Comparison of ENCODE assay signal across 9 cellular contexts in genomic region chr15:31434418-31435255, GRCh38.
DNase-seq lines count a peak whose midpoint lies in the region; ATAC-seq and TF ChIP-seq lines count a peak whose summit lies in the region.
"Had no signal": no experiment of that assay in that cellular context is flagged by ENCODE, and none has a peak within 500 bp of the region (broad histone marks: within the 10 kb centered on the region; RNA-seq: fewer than 3 reads in every experiment).

No MANE protein-coding gene starts in this region.

- H3K27ac Mint-ChIP-seq in activated T-helper 2 cell treated with anti-CD3 and anti-CD28 coated beads, Interferon-gamma antibody, Interleukin-2, Interleukin-4, amounts not matched to agents 10 μg/mL and 5 μg/mL and 100 μg/mL, durations not matched to agents 14 hours and 24 hours and 36 hours: peak overlapping the region; percentile 95

- peaks cover 54% of the 10 kb centered on the region for H3K4me1 ChIP-seq in OCI-LY1 (ENCODE audit: insufficient read depth, low read length, severe bottlenecking)
- peaks cover 0 to 45% (median 20%) of the 10 kb centered on the region in 12 donors for H3K4me1 ChIP-seq in heart left ventricle
- H3K4me1 ChIP-seq in PC-9 (replicated peaks; ENCODE audit: insufficient read depth): no peaks in the 10 kb centered on the region

- H3K4me3 ChIP-seq in GM06990 (replicated peaks; ENCODE audit: low read depth, low read length) (peak overlapping the region; percentile 46), OCI-LY1 (ENCODE audit: low read depth, low read length, poor library complexity, severe bottlenecking) (peak overlapping the region; percentile 42), heart left ventricle (peak overlapping the region in 9 of 12 donors; percentile 8 to 54 (median 30)), PC-9 (no peak overlapping the region)
- H3K4me3 ChIP-seq: SK-N-MC had no signal

- no peaks in the 10 kb centered on the region for H3K27me3 Mint-ChIP-seq in activated T-helper 2 cell treated with anti-CD3 and anti-CD28 coated beads, Interferon-gamma antibody, Interleukin-2, Interleukin-4, amounts not matched to agents 10 μg/mL and 5 μg/mL and 100 μg/mL, durations not matched to agents 14 hours and 24 hours and 36 hours (ENCODE audit: low read depth)

- no peaks in the 10 kb centered on the region for H3K27me3 ChIP-seq in GM06990 (replicated peaks; ENCODE audit: control insufficient read depth, insufficient read depth, low read length)
- no peaks in the 10 kb centered on the region for H3K27me3 ChIP-seq in OCI-LY1 (ENCODE audit: insufficient read depth, low read length)
- H3K27me3 ChIP-seq in heart left ventricle: no peaks in the 10 kb centered on the region
- peaks cover 34% of the 10 kb centered on the region for H3K27me3 ChIP-seq in PC-9 (ENCODE audit: insufficient read depth, low read depth)

- intact Hi-C loops in activated T-helper 2 cell treated with anti-CD3 and anti-CD28 coated beads, Interferon-gamma antibody, Interleukin-2, Interleukin-4, amounts not matched to agents 10 μg/mL and 5 μg/mL and 100 μg/mL, durations not matched to agents 14 hours and 24 hours and 36 hours (cut with micrococcal nuclease): loop anchor here (1.0 to 5.0 kb wide), 11 partner anchors 25 to 444 kb away; partner anchors contain the start of genes KLF13 and MTMR10
- intact Hi-C loops in heart left ventricle (cut with DNase I) (loop anchor here (1.0 to 10.0 kb wide), 18 partner anchors 32 to 236 kb away; partner anchors contain the start of gene KLF13 (in 3 of the 10)), PC-9 (cut with micrococcal nuclease; ENCODE audit: unreplicated experiment) (no loop called here)

- no peak for TF ChIP-seq POLR2A in heart left ventricle (IDR thresholded peaks at IDR 0.05)

- 0 out of 2 replicates have a peak, but pooled peaks cover 5% of the 10 kb centered on the region for H3F3A ChIP-seq in OCI-LY1 (ENCODE audit: insufficient read depth, low read length)
- no peaks in the 10 kb centered on the region for H3F3A ChIP-seq in PC-9 (ENCODE audit: insufficient read depth, low read depth)

- peak overlapping the region; percentile 69 for H3K4me2 ChIP-seq in OCI-LY1 (ENCODE audit: low read length)
- no peak overlapping the region for H3K4me2 ChIP-seq in PC-9

- CTCF ChIA-PET in PC-9 (lab: Charles Lee): no interaction called here

- H3K9me3 ChIP-seq in OCI-LY1 (ENCODE audit: low read length) (no peaks in the 10 kb centered on the region), heart left ventricle (no peaks in the 10 kb centered on the region), PC-9 (ENCODE audit: insufficient read depth, low read depth) (no peaks in the 10 kb centered on the region)

- peak overlapping the region; percentile 67 for H3K4me3 Mint-ChIP-seq in activated T-helper 2 cell treated with anti-CD3 and anti-CD28 coated beads, Interferon-gamma antibody, Interleukin-2, Interleukin-4, amounts not matched to agents 10 μg/mL and 5 μg/mL and 100 μg/mL, durations not matched to agents 14 hours and 24 hours and 36 hours (ENCODE audit: low read depth)

- 57 to 60% (median 59%) methylated on average over 23 of the region's 23 CpGs for WGBS in heart left ventricle, 4 donors

- H3K79me2 ChIP-seq in OCI-LY1 (ENCODE audit: insufficient read depth, low read length) (no peaks in the 10 kb centered on the region), PC-9 (ENCODE audit: low read depth) (no peaks in the 10 kb centered on the region)

- no peaks in the 10 kb centered on the region for H4K20me1 ChIP-seq in OCI-LY1 (ENCODE audit: insufficient read depth, low read length)
- no peaks in the 10 kb centered on the region for H4K20me1 ChIP-seq in PC-9 (ENCODE audit: insufficient read depth)

- H3K4me1 Mint-ChIP-seq in activated T-helper 2 cell treated with anti-CD3 and anti-CD28 coated beads, Interferon-gamma antibody, Interleukin-2, Interleukin-4, amounts not matched to agents 10 μg/mL and 5 μg/mL and 100 μg/mL, durations not matched to agents 14 hours and 24 hours and 36 hours (ENCODE audit: low read depth): peaks cover 78% of the 10 kb centered on the region

- BruUV-seq in PC-9 (replicated peaks; lab: Mats Ljungman, UMichigan): no TSS peak

- no peaks in the 10 kb centered on the region for H3K36me3 ChIP-seq in GM06990 (ENCODE audit: control insufficient read depth, insufficient read depth, low read length)
- H3K36me3 ChIP-seq in OCI-LY1 (ENCODE audit: insufficient read depth, low read length): no peaks in the 10 kb centered on the region
- H3K36me3 ChIP-seq in heart left ventricle: no peaks in the 10 kb centered on the region
- no peaks in the 10 kb centered on the region for H3K36me3 ChIP-seq in PC-9 (ENCODE audit: low read depth)

- H3K27ac ChIP-seq in OCI-LY1 (ENCODE audit: low read depth, low read length, poor library complexity, severe bottlenecking) (peak overlapping the region; percentile 78), heart left ventricle (peak overlapping the region; percentile 50 to 94 (median 68)), PC-9 (no peak overlapping the region)
- H3K27ac ChIP-seq: SK-N-MC had no signal

- DNase-seq in GM06990 (ENCODE audit: extremely low read depth, insufficient read length) (peak; percentile 72), heart left ventricle (peak in 3 of 5 donors; percentile 50 to 82 (median 65)), PC-9 (no peak), iPS-NIHi7 (ENCODE audit: extremely low spot score) (no peak)
- DNase-seq in activated T-helper 2 cell treated with anti-CD3 and anti-CD28 coated beads, Interferon-gamma antibody, Interleukin-2, Interleukin-4, amounts not matched to agents 10 μg/mL and 5 μg/mL and 100 μg/mL, durations not matched to agents 14 hours and 24 hours and 36 hours (ENCODE audit: low spot score): peak; percentile 85
- DNase-seq in stimulated activated CD4-positive, alpha-beta T cell treated with anti-CD3 and anti-CD28 coated beads, Interleukin-15, amount 100 ng/mL, for 48 hours (ENCODE audit: low read depth in 2 of 2): peak; percentile 81 to 83

- H3K36me3 Mint-ChIP-seq in activated T-helper 2 cell treated with anti-CD3 and anti-CD28 coated beads, Interferon-gamma antibody, Interleukin-2, Interleukin-4, amounts not matched to agents 10 μg/mL and 5 μg/mL and 100 μg/mL, durations not matched to agents 14 hours and 24 hours and 36 hours (ENCODE audit: low read depth): no peaks in the 10 kb centered on the region

- H3K9ac ChIP-seq in OCI-LY1 (ENCODE audit: low read length): peak overlapping the region; percentile 55; the same call in 1 of the 2 replicates

- H3K9me2 ChIP-seq in OCI-LY1 (ENCODE audit: low read depth, low read length) (no peaks in the 10 kb centered on the region), PC-9 (ENCODE audit: insufficient read depth) (no peaks in the 10 kb centered on the region)

- H3K9me3 Mint-ChIP-seq in activated T-helper 2 cell treated with anti-CD3 and anti-CD28 coated beads, Interferon-gamma antibody, Interleukin-2, Interleukin-4, amounts not matched to agents 10 μg/mL and 5 μg/mL and 100 μg/mL, durations not matched to agents 14 hours and 24 hours and 36 hours: no peaks in the 10 kb centered on the region

- ATAC-seq in HG02642 (IDR thresholded peaks at IDR 0.05; ENCODE audit: poor library complexity, unreplicated experiment) (peak; percentile 38), heart left ventricle (peak; percentile 22 to 65 (median 60))

- TF ChIP-seq CTCF in GM06990 (IDR thresholded peaks at IDR 0.05; ENCODE audit: insufficient read depth, low read length, poor library complexity, severe bottlenecking): no peak
- no peak for TF ChIP-seq CTCF in OCI-LY1 (IDR thresholded peaks at IDR 0.05; ENCODE audit: low read length)
- TF ChIP-seq CTCF in heart left ventricle (IDR thresholded peaks at IDR 0.05): no peak
- no peak for TF ChIP-seq CTCF in PC-9 (conservative IDR thresholded peaks at IDR 0.05)

- H2AFZ ChIP-seq in OCI-LY1 (ENCODE audit: low read length) (peak overlapping the region; percentile 52), PC-9 (no peak overlapping the region)

- POLR2A ChIA-PET in PC-9 (lab: Charles Lee; ENCODE audit: unreplicated experiment): no interaction called here

Comparison
In these comparisons a context has a peak if more than half of its experiments do, and no peak if none do; other contexts are left out.
1. DNase-seq: peak in GM06990 (single experiment), activated T-helper 2 cell treated with anti-CD3 and anti-CD28 coated beads, Interferon-gamma antibody, Interleukin-2, Interleukin-4, amounts not matched to agents 10 μg/mL and 5 μg/mL and 100 μg/mL, durations not matched to agents 14 hours and 24 hours and 36 hours (single experiment), heart left ventricle (3 of 5) and stimulated activated CD4-positive, alpha-beta T cell treated with anti-CD3 and anti-CD28 coated beads, Interleukin-15, amount 100 ng/mL, for 48 hours (2 of 2); none in PC-9 (0 of 2) and iPS-NIHi7 (single experiment).